ENCODE assay signal across 9 cellular contexts in genomic region chr9:109192732-109193361, GRCh38. TPM values are rescaled to one million over a fixed set of nuclear protein-coding genes. Genes with fewer than 3 reads are reported as not detected.
DNase-seq lines count a peak whose midpoint lies in the region; ATAC-seq, FAIRE-seq and TF ChIP-seq lines count a peak whose summit lies in the region.
"Had no signal": no experiment of that assay in that cellular context is flagged by ENCODE, and none has a peak within 500 bp of the region (broad histone marks: within the 10 kb centered on the region; RNA-seq: fewer than 3 reads in every experiment).

No MANE protein-coding gene starts in this region.

- H3K36me3 ChIP-seq in ascending aorta: no peaks in the 10 kb centered on the region

- no peaks in the 10 kb centered on the region for H3K9me3 ChIP-seq in ascending aorta

- H3K27me3 ChIP-seq in foreskin keratinocyte (no peaks in the 10 kb centered on the region), ascending aorta (no peaks in the 10 kb centered on the region)

- peak; percentile 43; the same call in 1 of the 2 replicates for TF ChIP-seq CTCF in 22Rv1 (IDR thresholded peaks at IDR 0.05)
- peak; percentile 48 for TF ChIP-seq CTCF in foreskin keratinocyte (conservative IDR thresholded peaks at IDR 0.05)
- peak in 1 of 3 experiments; percentile 5 for TF ChIP-seq CTCF in ascending aorta (IDR thresholded peaks at IDR 0.05)

- ATAC-seq in foreskin keratinocyte: no peak

- no peaks in the 10 kb centered on the region for H3K4me1 ChIP-seq in foreskin keratinocyte
- no peaks in the 10 kb centered on the region for H3K4me1 ChIP-seq in ascending aorta

- no peak overlapping the region for H3K27ac ChIP-seq in 22Rv1
- H3K27ac ChIP-seq in foreskin keratinocyte: no peak overlapping the region
- no peak overlapping the region for H3K27ac ChIP-seq in ascending aorta

- no peak overlapping the region for H3K4me3 ChIP-seq in ascending aorta

- no peak for TF ChIP-seq POLR2A in GM12892 (IDR thresholded peaks at IDR 0.05; ENCODE audit: low read depth, low read length)

- intact Hi-C loops in ascending aorta (cut with DNase I): no loop called here

- FAIRE-seq in GM12892 (lab: Jason Lieb, UNC): peak; percentile 51

- DNase-seq in GM12892 (ENCODE audit: insufficient read length) (no peak), RPMI7951 (ENCODE audit: low read depth) (peak; percentile 8), foreskin keratinocyte (no peak), inferior parietal cortex (ENCODE audit: extremely low spot score) (no peak), UCSD-AML1 (lab: John Stamatoyannopoulos, UW; ENCODE audit: unreplicated experiment) (no peak), NCI-H2227 treated with DMSO at 0.1 percent for 48 hours (lab: John Stamatoyannopoulos, UW) (no peak), ascending aorta (ENCODE audit: low spot score in 2 of 2) (no peak)

RNA-seq across cellular contexts. Expression of gene FRRS1L, which starts 25.8 kb away (rescaled TPM):
- polyA plus RNA-seq in GM12892 (2012; ENCODE audit: missing spikeins): not detected
- not detected in 2 replicates for total RNA-seq in RPMI7951 (2014; rRNA removed; shearing (Covaris generic))
- 0.04 TPM in 1 of 2 replicates, not detected in the other for total RNA-seq in foreskin keratinocyte
- 0.01 TPM in 2 replicates for polyA plus RNA-seq in foreskin keratinocyte
- 0.11 TPM for total RNA-seq in ascending aorta
- total RNA-seq: activated CD8-positive, alpha-beta memory T cell treated with anti-CD3 and anti-CD28 coated beads for 36 hours had no signal
